Comparison of ENCODE assay signal across 25 cellular contexts in the genomic region with DNA sequence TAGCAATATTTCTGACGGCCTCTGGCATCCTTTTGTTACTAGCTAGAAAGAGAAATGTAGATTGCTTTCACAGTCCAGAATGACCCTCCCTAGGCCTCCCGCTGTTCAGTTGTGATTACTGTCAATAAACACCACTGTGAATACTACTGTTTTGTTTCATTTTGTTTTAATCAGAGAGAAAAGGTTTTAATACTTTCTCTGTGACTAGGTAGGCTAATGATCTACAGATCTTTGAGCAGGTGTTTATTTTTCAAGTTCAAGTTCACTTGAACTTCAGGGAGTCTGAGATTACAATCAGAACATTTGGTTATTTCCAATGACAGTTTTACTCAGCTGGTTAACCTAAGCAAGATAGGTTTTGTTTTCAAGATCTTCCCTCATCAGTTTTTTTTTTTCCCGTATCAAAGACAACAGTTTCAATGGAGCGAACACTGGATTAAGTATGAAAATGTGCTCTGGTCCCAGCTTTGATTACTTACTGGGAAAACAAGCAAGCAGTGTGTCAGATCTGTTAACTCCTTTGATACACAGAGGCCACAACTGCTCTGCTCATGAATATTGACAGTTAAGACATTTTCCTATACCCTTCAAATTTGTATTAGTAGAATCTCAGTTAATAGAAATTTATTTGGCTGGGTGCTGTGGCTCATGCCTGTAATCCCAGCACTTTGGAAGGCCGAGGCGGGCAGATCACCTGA. TPM values are rescaled to one million over a fixed set of nuclear protein-coding genes. Genes with fewer than 3 reads are reported as not detected.
DNase-seq lines count a peak whose midpoint lies in the region; ATAC-seq and TF ChIP-seq lines count a peak whose summit lies in the region.
"Had no signal": no experiment of that assay in that cellular context is flagged by ENCODE, and none has a peak within 500 bp of the region (broad histone marks: within the 10 kb centered on the region; RNA-seq: fewer than 3 reads in every experiment).

No MANE protein-coding gene starts in this region.

- no peaks in the 10 kb centered on the region for H3K27me3 Mint-ChIP-seq in type B pancreatic cell
- H3K27me3 Mint-ChIP-seq: activated naive CD8-positive, alpha-beta T cell treated with anti-CD3 and anti-CD28 coated beads for 36 hours; naive thymus-derived CD4-positive, alpha-beta T cell had no signal

- ATAC-seq in body of pancreas: peak; percentile 91
- ATAC-seq: activated CD8-positive, alpha-beta T cell treated with anti-CD3 and anti-CD28 coated beads, Interleukin-2, amount 10 ng/mL, durations not matched to agents 7 days and 5 days; left colon; naive thymus-derived CD4-positive, alpha-beta T cell had no signal

- TF ChIP-seq CTCF in HEK293 (tag by site-specific recombination; IDR thresholded peaks at IDR 0.05) (no peak), body of pancreas (IDR thresholded peaks at IDR 0.05) (no peak), liver (IDR thresholded peaks at IDR 0.05; ENCODE audit: low read depth, low read length, missing input control) (no peak), type B pancreatic cell (conservative IDR thresholded peaks at IDR 0.05) (no peak)

- H3K36me3 ChIP-seq in HEK293 (ENCODE audit: control insufficient read depth in 2 of 2, insufficient read depth in 1 of 2, low read length in 2 of 2) (no peaks in the 10 kb centered on the region; a peak in 1 of 3 replicates), body of pancreas (replicated peaks in 1 of 2; ENCODE audit: insufficient read depth in 1 of 2, low read depth in 2 of 2) (no peaks in the 10 kb centered on the region), liver (ENCODE audit: control insufficient read depth in 4 of 4, insufficient read depth in 3 of 4, low read depth in 1 of 4, low read length in 3 of 4) (no peaks in the 10 kb centered on the region), GM23248 (ENCODE audit: low read depth) (0 out of 2 replicates have a peak, but pooled peaks cover 4% of the 10 kb centered on the region)
- H3K36me3 ChIP-seq: right atrium auricular region had no signal

- H3F3A ChIP-seq in GM23248 (ENCODE audit: insufficient read depth): no peaks in the 10 kb centered on the region

- no peak overlapping the region for H3K4me2 ChIP-seq in GM23248 (ENCODE audit: unreplicated experiment)

- H2AFZ ChIP-seq in GM23248: no peak overlapping the region

- no peaks in the 10 kb centered on the region for H3K9me2 ChIP-seq in GM23248 (ENCODE audit: insufficient read depth)

- no peaks in the 10 kb centered on the region for H3K9me3 Mint-ChIP-seq in type B pancreatic cell

- no peaks in the 10 kb centered on the region for H3K27me3 ChIP-seq in body of pancreas
- no peaks in the 10 kb centered on the region for H3K27me3 ChIP-seq in liver (ENCODE audit: control insufficient read depth in 4 of 4, insufficient read depth in 4 of 4, low read length in 3 of 4)
- no peaks in the 10 kb centered on the region for H3K27me3 ChIP-seq in GM23248 (replicated peaks; ENCODE audit: insufficient read depth)
- H3K27me3 ChIP-seq: right atrium auricular region, SJCRH30, testis had no signal

- WGBS in body of pancreas, 2 donors: 38 to 44% methylated on average over 6 of the region's 6 CpGs
- 34% methylated on average over 6 of the region's 6 CpGs for WGBS in liver
- 95 to 98% methylated on average over 6 of the region's 6 CpGs for WGBS in GM23248 (ENCODE audit: low coverage in 1 of 2, low lambda C conversion rate in 2 of 2, missing lambda C conversion rate in 2 of 2), 2 experiments

- DNase-seq in body of pancreas (peak in 2 of 4 donors; percentile 22 to 42), type B pancreatic cell (ENCODE audit: extremely low spot score, unreplicated experiment) (no peak), NCI-H524 (lab: John Stamatoyannopoulos, UW) (no peak), SW480 (ENCODE audit: low spot score) (no peak), GM23248 (no peak)
- DNase-seq: activated CD8-positive, alpha-beta T cell treated with anti-CD3 and anti-CD28 coated beads, Interleukin-2, amount 10 ng/mL, durations not matched to agents 7 days and 5 days; activated effector memory CD4-positive, alpha-beta T cell treated with Interleukin-2 at 50 U/mL for 16 hours; activated naive CD8-positive, alpha-beta T cell treated with anti-CD3 and anti-CD28 coated beads for 36 hours; activated T-cell treated with anti-CD3 and anti-CD28 coated beads for 4 hours; central memory CD4-positive, alpha-beta T cell; dermis blood vessel endothelial cell; left colon; naive thymus-derived CD4-positive, alpha-beta T cell; NCI-H1092 treated with DMSO at 0.1 percent for 48 hours; SJCRH30; stimulated activated CD4-positive, alpha-beta T cell treated with anti-CD3 and anti-CD28 coated beads, Interleukin-4, amount 100 ng/mL, for 24 hours; stimulated activated naive CD4-positive, alpha-beta T cell; T-helper 1 cell; testis had no signal

- in situ Hi-C loops in GM23248 (cut with MboI): no loop called here

- H3K4me3 Mint-ChIP-seq in type B pancreatic cell: no peak overlapping the region
- H3K4me3 Mint-ChIP-seq: activated CD8-positive, alpha-beta T cell treated with anti-CD3 and anti-CD28 coated beads, Interleukin-2, amount 10 ng/mL, durations not matched to agents 7 days and 5 days; activated naive CD8-positive, alpha-beta T cell treated with anti-CD3 and anti-CD28 coated beads for 36 hours; CD14-positive monocyte; mesothelial cell of epicardium; naive thymus-derived CD4-positive, alpha-beta T cell had no signal

- H3K4me3 ChIP-seq in HEK293 (ENCODE audit: low read depth, low read length) (no peak overlapping the region), body of pancreas (no peak overlapping the region), liver (ENCODE audit: low read depth in 1 of 3, low read length in 3 of 3) (peak overlapping the region; percentile 13 to 34 (median 29)), GM23248 (no peak overlapping the region)
- H3K4me3 ChIP-seq: right atrium auricular region, SJCRH30, testis had no signal

- intact Hi-C loops in body of pancreas (cut with DNase I): no loop called here

- peaks cover 90% of the 10 kb centered on the region for H3K79me2 ChIP-seq in GM23248 (ENCODE audit: insufficient read depth)

- H3K9ac ChIP-seq in liver (ENCODE audit: low read depth in 1 of 2, low read length in 2 of 2): peak overlapping the region; percentile 8 to 69
- H3K9ac ChIP-seq in GM23248: no peak overlapping the region

- H3K9me3 ChIP-seq in HEK293 (ENCODE audit: control insufficient read depth, insufficient read depth, low read depth, low read length): no peaks in the 10 kb centered on the region
- H3K9me3 ChIP-seq in body of pancreas: no peaks in the 10 kb centered on the region
- H3K9me3 ChIP-seq in liver (ENCODE audit: control insufficient read depth in 4 of 4, low read length in 3 of 4): no peaks in the 10 kb centered on the region
- H3K9me3 ChIP-seq in GM23248 (ENCODE audit: low read depth): no peaks in the 10 kb centered on the region
- H3K9me3 ChIP-seq: right atrium auricular region, SJCRH30, testis had no signal

- peaks cover 11% of the 10 kb centered on the region for H3K36me3 Mint-ChIP-seq in type B pancreatic cell

- TF ChIP-seq RAD21 in liver (IDR thresholded peaks at IDR 0.05): peak in 1 of 2 donors; percentile 37

- H3K27ac ChIP-seq in HEK293 (ENCODE audit: extremely low read depth, low read depth, low read length): no peak overlapping the region
- peak overlapping the region; percentile 18 to 83 (median 68) for H3K27ac ChIP-seq in body of pancreas
- peak overlapping the region; percentile 72 to 83 for H3K27ac ChIP-seq in liver (ENCODE audit: low read depth in 1 of 2, low read length in 2 of 2)
- H3K27ac ChIP-seq in GM23248: no peak overlapping the region
- H3K27ac ChIP-seq: HL-60, right atrium auricular region, SJCRH30, testis had no signal

- POLR2A ChIA-PET in HEK293 (lab: Yijun Ruan, JAX): no interaction called here

- peak overlapping the region; percentile 3 for H3K27ac Mint-ChIP-seq in type B pancreatic cell
- H3K27ac Mint-ChIP-seq: activated CD8-positive, alpha-beta T cell treated with anti-CD3 and anti-CD28 coated beads, Interleukin-2, amount 10 ng/mL, durations not matched to agents 7 days and 5 days; activated naive CD8-positive, alpha-beta T cell treated with anti-CD3 and anti-CD28 coated beads for 36 hours; mesothelial cell of epicardium had no signal

- CTCF ChIA-PET in HEK293 (lab: Yijun Ruan, JAX): interaction anchor here (0.8 kb wide), 1 partner anchor 29 kb away, joined by 3 read pairs; no protein-coding TSS in a partner anchor

- peaks cover 13% of the 10 kb centered on the region for H3K4me1 Mint-ChIP-seq in type B pancreatic cell (ENCODE audit: unreplicated experiment)
- H3K4me1 Mint-ChIP-seq: CD14-positive monocyte, mesothelial cell of epicardium had no signal

- H4K20me1 ChIP-seq in GM23248 (ENCODE audit: insufficient read depth): no peaks in the 10 kb centered on the region

- H3K4me1 ChIP-seq in HEK293 (ENCODE audit: control insufficient read depth, insufficient read depth, low read length) (no peaks in the 10 kb centered on the region), body of pancreas (peaks cover 32% of the 10 kb centered on the region), liver (ENCODE audit: control insufficient read depth in 4 of 4, insufficient read depth in 4 of 4, low read length in 3 of 4) (peaks cover 4 to 33% (median 19%) of the 10 kb centered on the region in 4 donors), GM23248 (ENCODE audit: insufficient read depth) (no peaks in the 10 kb centered on the region)
- H3K4me1 ChIP-seq: SJCRH30 had no signal

- TF ChIP-seq POLR2A in body of pancreas (IDR thresholded peaks at IDR 0.05): no peak

TF ChIP-seq in liver, 16 proteins besides CTCF, POLR2A, EP300 and RAD21 (continues in another document):
- TF ChIP-seq, protein P1, sequence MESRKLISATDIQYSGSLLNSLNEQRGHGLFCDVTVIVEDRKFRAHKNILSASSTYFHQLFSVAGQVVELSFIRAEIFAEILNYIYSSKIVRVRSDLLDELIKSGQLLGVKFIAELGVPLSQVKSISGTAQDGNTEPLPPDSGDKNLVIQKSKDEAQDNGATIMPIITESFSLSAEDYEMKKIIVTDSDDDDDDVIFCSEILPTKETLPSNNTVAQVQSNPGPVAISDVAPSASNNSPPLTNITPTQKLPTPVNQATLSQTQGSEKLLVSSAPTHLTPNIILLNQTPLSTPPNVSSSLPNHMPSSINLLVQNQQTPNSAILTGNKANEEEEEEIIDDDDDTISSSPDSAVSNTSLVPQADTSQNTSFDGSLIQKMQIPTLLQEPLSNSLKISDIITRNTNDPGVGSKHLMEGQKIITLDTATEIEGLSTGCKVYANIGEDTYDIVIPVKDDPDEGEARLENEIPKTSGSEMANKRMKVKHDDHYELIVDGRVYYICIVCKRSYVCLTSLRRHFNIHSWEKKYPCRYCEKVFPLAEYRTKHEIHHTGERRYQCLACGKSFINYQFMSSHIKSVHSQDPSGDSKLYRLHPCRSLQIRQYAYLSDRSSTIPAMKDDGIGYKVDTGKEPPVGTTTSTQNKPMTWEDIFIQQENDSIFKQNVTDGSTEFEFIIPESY (IDR thresholded peaks at IDR 0.05): peak; percentile 62
- no peak for TF ChIP-seq FOXA1 (IDR thresholded peaks at IDR 0.05)

RNA-seq across cellular contexts. Expression of gene VKORC1L1, which starts 34.8 kb away (rescaled TPM):
- 10 to 100 TPM in 1 of 2 donors, 1 to 10 TPM in 1; 9.9 to 18.8 TPM for total RNA-seq in body of pancreas
- total RNA-seq in liver: 10 to 100 TPM; 12.8 to 14.6 TPM
- 10 to 100 TPM in 1 of 2 donors, 1 to 10 TPM in 1; 9.8 to 10.7 TPM for polyA plus RNA-seq in liver
- total RNA-seq in type B pancreatic cell (ENCODE audit: low replicate concordance): 26.4 and 27.3 TPM in 2 replicates
- 20.5 and 22.0 TPM in 2 replicates for total RNA-seq in GM23248 (2014; rRNA removed; shearing (Covaris generic))
- polyA plus RNA-seq in GM23248 (2016; fragmentation: Nextera tagmentation; extraction: Ambion mirVana): 20.0 and 21.7 TPM in 2 replicates

Comparison
In these comparisons a context has a peak if more than half of its experiments do, and no peak if none do; other contexts are left out.
1. H3K27ac ChIP-seq: peak in body of pancreas (4 of 4) and liver (2 of 2); none in HEK293 (single experiment) and GM23248 (single experiment).
2. H3K4me3 ChIP-seq: peak in liver (3 of 3); none in HEK293 (single experiment), body of pancreas (0 of 2) and GM23248 (single experiment).